Comparison of ENCODE assay signal across 26 cellular contexts in the genomic region with DNA sequence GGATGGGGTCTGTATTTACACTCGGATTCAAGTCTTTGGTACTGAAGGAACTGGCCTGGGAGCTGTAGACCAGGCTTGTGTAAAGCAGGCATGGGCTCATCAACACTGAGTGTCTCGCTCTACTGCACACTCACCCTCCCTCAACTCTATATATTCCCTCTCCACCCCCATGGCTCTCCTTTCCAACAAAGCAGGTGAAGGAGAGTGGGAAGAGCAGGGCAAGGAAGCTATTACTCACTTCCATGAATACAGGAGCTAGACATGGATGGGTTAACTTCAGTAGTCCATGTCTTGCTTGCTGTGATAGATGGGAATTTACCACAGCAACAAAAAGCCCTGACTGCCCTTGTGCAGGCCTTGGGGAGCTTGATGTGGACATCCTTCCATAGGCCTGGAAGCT. TPM values are rescaled to one million over a fixed set of nuclear protein-coding genes. Genes with fewer than 3 reads are reported as not detected.
"Had no signal": no experiment of that assay in that cellular context is flagged by ENCODE, and none has a peak within 500 bp of the region (broad histone marks: within the 10 kb centered on the region; RNA-seq: fewer than 3 reads in every experiment).

No MANE protein-coding gene starts in this region.

- H3K4me1 ChIP-seq: colonic mucosa, sigmoid colon, testis, uterus had no signal

- H3K27ac Mint-ChIP-seq: activated CD4-positive, alpha-beta memory T cell treated with anti-CD3 and anti-CD28 coated beads, Interleukin-2, amount 10 ng/mL, durations not matched to agents 7 days and 5 days; activated CD4-positive, alpha-beta T cell treated with anti-CD3 and anti-CD28 coated beads, Interleukin-2, amount 10 ng/mL, durations not matched to agents 24 days and 14 days; activated naive CD4-positive, alpha-beta T cell treated with anti-CD3 and anti-CD28 coated beads for 36 hours; activated naive CD8-positive, alpha-beta T cell treated with anti-CD3 and anti-CD28 coated beads, Interleukin-2, amount 10 ng/mL, durations not matched to agents 7 days and 5 days; activated T-cell treated with anti-CD3 and anti-CD28 coated beads, Interleukin-2, amount 50 U/mL, for 72 hours; memory B cell; nephron progenitor cell; stimulated activated memory B cell treated with anti-CD40 and anti-IgM and Interleukin-4, amounts not matched to agents 10 μg/mL and 1 μg/mL and 100 μg/mL, for 72 hours; T-helper 2 cell treated with Interferon-gamma antibody and Interleukin-4, amounts not matched to agents 5 μg/mL and 100 μg/mL, for 36 hours had no signal

- H3K4me1 Mint-ChIP-seq: memory B cell had no signal

- H3K4me2 ChIP-seq: smooth muscle cell had no signal

- DNase-seq: activated CD4-positive, alpha-beta memory T cell treated with anti-CD3 and anti-CD28 coated beads, Interleukin-2, amount 10 ng/mL, durations not matched to agents 7 days and 5 days; activated CD4-positive, alpha-beta T cell treated with anti-CD3 and anti-CD28 coated beads, Interleukin-2, amount 10 ng/mL, durations not matched to agents 24 days and 14 days; activated effector memory CD4-positive, alpha-beta T cell treated with Interleukin-2 at 50 U/mL for 16 hours; activated naive CD4-positive, alpha-beta T cell treated with anti-CD3 and anti-CD28 coated beads for 36 hours; activated naive CD8-positive, alpha-beta T cell treated with anti-CD3 and anti-CD28 coated beads, Interleukin-2, amount 10 ng/mL, durations not matched to agents 7 days and 5 days; activated T-cell treated with anti-CD3 and anti-CD28 coated beads, Interleukin-2, amount 50 U/mL, for 72 hours; amniotic stem cell; colonic mucosa; hippocampal formation; left cardiac atrium; nephron progenitor cell; posterior cingulate gyrus; retina; sigmoid colon; stimulated activated CD4-positive, alpha-beta T cell treated with anti-CD3 and anti-CD28 coated beads, Interleukin-15, amount 100 ng/mL, for 24 hours; stomach; testis; trophoblast cell; uterus had no signal

- H3K27me3 Mint-ChIP-seq: activated CD4-positive, alpha-beta memory T cell treated with anti-CD3 and anti-CD28 coated beads, Interleukin-2, amount 10 ng/mL, durations not matched to agents 7 days and 5 days; activated naive CD8-positive, alpha-beta T cell treated with anti-CD3 and anti-CD28 coated beads, Interleukin-2, amount 10 ng/mL, durations not matched to agents 7 days and 5 days had no signal

- H3K4me3 Mint-ChIP-seq: activated CD4-positive, alpha-beta memory T cell treated with anti-CD3 and anti-CD28 coated beads, Interleukin-2, amount 10 ng/mL, durations not matched to agents 7 days and 5 days; activated CD4-positive, alpha-beta T cell treated with anti-CD3 and anti-CD28 coated beads, Interleukin-2, amount 10 ng/mL, durations not matched to agents 24 days and 14 days; activated naive CD4-positive, alpha-beta T cell treated with anti-CD3 and anti-CD28 coated beads for 36 hours; activated naive CD8-positive, alpha-beta T cell treated with anti-CD3 and anti-CD28 coated beads, Interleukin-2, amount 10 ng/mL, durations not matched to agents 7 days and 5 days; activated T-cell treated with anti-CD3 and anti-CD28 coated beads, Interleukin-2, amount 50 U/mL, for 72 hours; memory B cell; nephron progenitor cell; stimulated activated memory B cell treated with anti-CD40 and anti-IgM and Interleukin-4, amounts not matched to agents 10 μg/mL and 1 μg/mL and 100 μg/mL, for 72 hours; T-helper 2 cell treated with Interferon-gamma antibody and Interleukin-4, amounts not matched to agents 5 μg/mL and 100 μg/mL, for 36 hours had no signal

- H3K9me3 ChIP-seq: colonic mucosa, sigmoid colon, stomach, testis, uterus had no signal

- H3K4me3 ChIP-seq: colonic mucosa, sigmoid colon, smooth muscle cell, stomach, testis, uterus had no signal

- H3K27ac ChIP-seq: colonic mucosa, epithelial cell of prostate, sigmoid colon, stomach, testis, uterus, VCaP had no signal

- H3K36me3 ChIP-seq: colonic mucosa, sigmoid colon, stomach, uterus had no signal

- H3K27me3 ChIP-seq: colonic mucosa, sigmoid colon, stomach, testis, uterus had no signal

- ATAC-seq: activated CD4-positive, CD25-positive, alpha-beta regulatory T cell treated with anti-CD3 and anti-CD28 coated beads, Interleukin-2, amount 50 U/mL, for 24 hours; activated T-cell treated with anti-CD3 and anti-CD28 coated beads, Interleukin-2, amount 50 U/mL, for 72 hours; left cardiac atrium; stimulated activated memory B cell treated with anti-CD40 and anti-IgM and Interleukin-4, amounts not matched to agents 10 μg/mL and 1 μg/mL and 100 μg/mL, for 72 hours had no signal

- H3K9me3 Mint-ChIP-seq: activated naive CD4-positive, alpha-beta T cell treated with anti-CD3 and anti-CD28 coated beads for 36 hours; T-helper 2 cell treated with Interferon-gamma antibody and Interleukin-4, amounts not matched to agents 5 μg/mL and 100 μg/mL, for 36 hours had no signal

- H3K36me3 Mint-ChIP-seq: activated naive CD8-positive, alpha-beta T cell treated with anti-CD3 and anti-CD28 coated beads, Interleukin-2, amount 10 ng/mL, durations not matched to agents 7 days and 5 days; stimulated activated memory B cell treated with anti-CD40 and anti-IgM and Interleukin-4, amounts not matched to agents 10 μg/mL and 1 μg/mL and 100 μg/mL, for 72 hours had no signal

RNA-seq across cellular contexts. Expression of a gene that starts 20.7 kb away (rescaled TPM):
- total RNA-seq: activated CD4-positive, alpha-beta T cell treated with anti-CD3 and anti-CD28 coated beads, Interleukin-2, amount 10 ng/mL, durations not matched to agents 24 days and 14 days had no signal
